29 cellular contexts compared by ENCODE assay signal in the genomic region with DNA sequence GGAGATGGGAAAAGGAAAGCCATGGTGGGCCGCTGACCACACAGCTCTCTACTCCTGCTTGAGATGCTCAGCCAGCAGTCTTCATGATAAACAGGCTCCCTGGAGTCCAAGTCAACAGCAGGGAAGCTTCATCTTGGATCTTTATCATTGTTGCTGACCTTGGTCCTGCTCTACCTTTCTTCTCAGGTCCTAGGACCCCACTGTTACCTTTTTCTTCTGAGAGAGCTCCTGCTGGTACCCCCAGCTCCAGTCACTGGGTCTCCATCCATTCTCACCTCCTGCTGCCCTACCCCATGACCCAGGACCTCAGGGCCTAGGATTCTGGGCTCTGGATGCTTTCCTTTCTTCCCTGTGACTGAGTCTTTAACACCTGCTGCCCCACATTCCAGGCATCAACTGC. TPM values are rescaled to one million over a fixed set of nuclear protein-coding genes. Genes with fewer than 3 reads are reported as not detected.
"Had no signal": no experiment of that assay in that cellular context is flagged by ENCODE, and none has a peak within 500 bp of the region (broad histone marks: within the 10 kb centered on the region; RNA-seq: fewer than 3 reads in every experiment).

No MANE protein-coding gene starts in this region.

- H3K4me3 ChIP-seq: left ventricle myocardium inferior, lung, neural progenitor cell, ovary, skin epidermis, stomach, testis, thyroid gland, transverse colon, upper lobe of left lung, vagina had no signal

- DNase-seq: hypothalamus; immature natural killer cell; kidney; left colon; left ventricle myocardium inferior; mesendoderm; naive B cell; natural killer cell; nephron progenitor cell; ovary; retina; right cardiac atrium; stimulated activated CD4-positive, alpha-beta T cell treated with anti-CD3 and anti-CD28 coated beads, Interleukin-12 subunit alpha, Interleukin-12 subunit beta, amount 100 ng/mL, for 4 hours; stimulated activated CD4-positive, alpha-beta T cell treated with anti-CD3 and anti-CD28 coated beads, Interleukin-15, amount 100 ng/mL, for 24 hours; stimulated activated CD4-positive, alpha-beta T cell treated with anti-CD3 and anti-CD28 coated beads, Interleukin-2, amount 100 ng/mL, for 24 hours; stimulated activated CD4-positive, alpha-beta T cell treated with anti-CD3 and anti-CD28 coated beads, Interleukin-4, amount 100 ng/mL, for 1 hour; stimulated activated naive B cell treated with anti-CD40 and anti-IgM and Interleukin-4, amounts not matched to agents 10 μg/mL and 1 μg/mL and 100 μg/mL, for 72 hours; stimulated activated naive CD8-positive, alpha-beta T cell treated with anti-CD3 and anti-CD28 coated beads, Interleukin-15, Interleukin-2, amounts not matched to agents 100 U/mL and 50 U/mL, for 24 hours; stomach; testis; thyroid gland; transverse colon; upper lobe of left lung had no signal

- H3K4me2 ChIP-seq: neural progenitor cell had no signal

- H2AFZ ChIP-seq: neural progenitor cell had no signal

- H3K36me3 ChIP-seq: left ventricle myocardium inferior, neural progenitor cell, ovary, stomach, thyroid gland, transverse colon, upper lobe of left lung, vagina had no signal

- H3K27ac ChIP-seq: left ventricle myocardium inferior, neural progenitor cell, ovary, skin epidermis, stomach, testis, thyroid gland, transverse colon, upper lobe of left lung, vagina had no signal

- H3K27me3 ChIP-seq: ovary, testis, thyroid gland had no signal

- ATAC-seq: left colon; natural killer cell; right cardiac atrium; sciatic nerve; stimulated activated naive B cell treated with anti-CD40 and anti-IgM and Interleukin-4, amounts not matched to agents 10 μg/mL and 1 μg/mL and 100 μg/mL, for 72 hours; stimulated activated naive CD8-positive, alpha-beta T cell treated with anti-CD3 and anti-CD28 coated beads, Interleukin-15, Interleukin-2, amounts not matched to agents 100 U/mL and 50 U/mL, for 24 hours had no signal

- H3K9me3 ChIP-seq: left ventricle myocardium inferior, ovary, stomach, testis, thyroid gland, transverse colon, upper lobe of left lung, vagina had no signal

- H3K9ac ChIP-seq: neural progenitor cell had no signal

- H3K4me1 ChIP-seq: testis, vagina had no signal

RNA-seq across cellular contexts. Expression of a gene that starts 5.2 kb away (rescaled TPM):
- total RNA-seq: mononuclear cell, natural killer cell had no signal
- polyA plus RNA-seq: immature natural killer cell had no signal
